16 cellular contexts compared by ENCODE assay signal in the genomic region with DNA sequence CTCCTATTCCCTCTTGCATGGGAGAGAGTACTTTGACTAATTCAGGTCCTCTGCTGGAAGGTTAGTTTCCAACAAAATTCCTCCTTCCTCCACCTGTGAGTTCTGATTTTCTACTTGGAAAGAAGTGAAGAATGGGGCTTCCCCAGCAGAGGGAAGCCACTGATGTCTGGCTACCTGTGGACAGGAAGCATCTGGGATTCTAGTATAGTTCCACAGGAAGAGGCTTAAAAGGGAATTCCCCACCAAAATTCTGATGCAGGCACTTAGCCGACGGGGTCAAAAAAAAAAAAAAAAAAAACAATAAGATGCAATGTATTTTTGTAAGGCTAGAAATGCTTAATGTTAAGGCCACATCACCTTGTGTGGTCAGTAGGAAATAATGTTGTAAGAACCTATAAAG. TPM values are rescaled to one million over a fixed set of nuclear protein-coding genes. Genes with fewer than 3 reads are reported as not detected.
DNase-seq lines count a peak whose midpoint lies in the region; TF ChIP-seq lines count a peak whose summit lies in the region.
"Had no signal": no experiment of that assay in that cellular context is flagged by ENCODE, and none has a peak within 500 bp of the region (broad histone marks: within the 10 kb centered on the region; RNA-seq: fewer than 3 reads in every experiment).

No MANE protein-coding gene starts in this region.

- H3K9me3 ChIP-seq in breast epithelium (no peaks in the 10 kb centered on the region), mesodermal cell (ENCODE audit: control insufficient read depth, low read length) (no peaks in the 10 kb centered on the region), tibial nerve (no peaks in the 10 kb centered on the region)

- H3K27me3 ChIP-seq in breast epithelium (no peaks in the 10 kb centered on the region), tibial nerve (no peaks in the 10 kb centered on the region)
- H3K27me3 ChIP-seq: MG63 had no signal

- H3K36me3 ChIP-seq in breast epithelium (no peaks in the 10 kb centered on the region), mesodermal cell (ENCODE audit: control insufficient read depth, insufficient read depth, low read length) (peaks cover 68% of the 10 kb centered on the region), tibial nerve (peaks cover 0 to 32% (median 0%) of the 10 kb centered on the region in 3 donors)

- no peaks in the 10 kb centered on the region for H3K27me3 Mint-ChIP-seq in activated naive CD4-positive, alpha-beta T cell treated with anti-CD3 and anti-CD28 coated beads, Interleukin-2, amount 50 U/mL, for 24 hours
- no peaks in the 10 kb centered on the region for H3K27me3 Mint-ChIP-seq in activated naive CD4-positive, alpha-beta T cell treated with anti-CD3 and anti-CD28 coated beads for 36 hours (ENCODE audit: low read depth)

- WGBS in mesodermal cell (ENCODE audit: insufficient coverage in 2 of 2), 2 experiments, result no CpG with 5 or more reads among the region's 2 CpGs
- WGBS in tibial nerve, 2 donors, result 24 to 26% methylated on average over 2 of the region's 2 CpGs

- H3K4me1 Mint-ChIP-seq in activated naive CD4-positive, alpha-beta T cell treated with anti-CD3 and anti-CD28 coated beads, Interleukin-2, amount 50 U/mL, for 24 hours, result peaks cover 46% of the 10 kb centered on the region
- peaks cover 32% of the 10 kb centered on the region for H3K4me1 Mint-ChIP-seq in activated naive CD4-positive, alpha-beta T cell treated with anti-CD3 and anti-CD28 coated beads for 36 hours (ENCODE audit: low read depth)

- TF ChIP-seq CTCF in breast epithelium (IDR thresholded peaks at IDR 0.05), result no peak
- no peak for TF ChIP-seq CTCF in tibial nerve (IDR thresholded peaks at IDR 0.05)

- DNase-seq in activated naive CD4-positive, alpha-beta T cell treated with anti-CD3 and anti-CD28 coated beads for 36 hours, result no peak
- DNase-seq in breast epithelium (ENCODE audit: low spot score in 2 of 2), result no peak
- no peak for DNase-seq in tibial nerve (ENCODE audit: low spot score in 2 of 2)
- DNase-seq in H4 (ENCODE audit: low spot score), result no peak
- DNase-seq in T-helper 2 cell, result no peak
- DNase-seq in activated CD8-positive, alpha-beta memory T cell treated with anti-CD3 and anti-CD28 coated beads for 24 hours, result no peak
- DNase-seq: activated CD4-positive, alpha-beta T cell treated with anti-CD3 and anti-CD28 coated beads for 48 hours; left colon; MG63; NCI-H446; SIG-M5; stimulated activated CD4-positive, alpha-beta T cell treated with anti-CD3 and anti-CD28 coated beads, Interleukin-12 subunit alpha, Interleukin-12 subunit beta, amount 100 ng/mL, for 4 hours; stimulated activated naive CD4-positive, alpha-beta T cell had no signal

- TF ChIP-seq EP300 in tibial nerve (IDR thresholded peaks at IDR 0.05), result no peak

- H3K27ac ChIP-seq in breast epithelium (peak overlapping the region; percentile 77 to 92), mesodermal cell (ENCODE audit: low read depth, low read length, severe bottlenecking) (peak overlapping the region; percentile 94), tibial nerve (peak overlapping the region in 3 of 4 donors; percentile 51 to 88 (median 79))

- peak overlapping the region; percentile 74 for H3K27ac Mint-ChIP-seq in activated naive CD4-positive, alpha-beta T cell treated with anti-CD3 and anti-CD28 coated beads, Interleukin-2, amount 50 U/mL, for 24 hours
- no peak overlapping the region for H3K27ac Mint-ChIP-seq in activated naive CD4-positive, alpha-beta T cell treated with anti-CD3 and anti-CD28 coated beads for 36 hours

- H3K9me3 Mint-ChIP-seq in activated naive CD4-positive, alpha-beta T cell treated with anti-CD3 and anti-CD28 coated beads, Interleukin-2, amount 50 U/mL, for 24 hours, result no peaks in the 10 kb centered on the region
- no peaks in the 10 kb centered on the region for H3K9me3 Mint-ChIP-seq in activated naive CD4-positive, alpha-beta T cell treated with anti-CD3 and anti-CD28 coated beads for 36 hours

- peaks cover 27% of the 10 kb centered on the region for H3K36me3 Mint-ChIP-seq in activated naive CD4-positive, alpha-beta T cell treated with anti-CD3 and anti-CD28 coated beads, Interleukin-2, amount 50 U/mL, for 24 hours
- peaks cover 62% of the 10 kb centered on the region for H3K36me3 Mint-ChIP-seq in activated naive CD4-positive, alpha-beta T cell treated with anti-CD3 and anti-CD28 coated beads for 36 hours (ENCODE audit: low read depth)

- H3K4me1 ChIP-seq in breast epithelium (peaks cover 0 to 16% of the 10 kb centered on the region in 2 donors), mesodermal cell (ENCODE audit: control insufficient read depth, insufficient read depth, low read length, poor library complexity, severe bottlenecking) (peaks cover 74% of the 10 kb centered on the region), tibial nerve (peaks cover 3 to 66% (median 38%) of the 10 kb centered on the region in 4 donors)

- H3K4me3 Mint-ChIP-seq in activated naive CD4-positive, alpha-beta T cell treated with anti-CD3 and anti-CD28 coated beads, Interleukin-2, amount 50 U/mL, for 24 hours, result no peak overlapping the region
- no peak overlapping the region for H3K4me3 Mint-ChIP-seq in activated naive CD4-positive, alpha-beta T cell treated with anti-CD3 and anti-CD28 coated beads for 36 hours

- H3K4me3 ChIP-seq in breast epithelium (no peak overlapping the region), mesodermal cell (ENCODE audit: extremely low read depth, insufficient read depth, low read length, poor library complexity, severe bottlenecking) (no peak overlapping the region), tibial nerve (no peak overlapping the region)
- H3K4me3 ChIP-seq: MG63 had no signal

- intact Hi-C loops in activated naive CD4-positive, alpha-beta T cell treated with anti-CD3 and anti-CD28 coated beads for 36 hours (cut with micrococcal nuclease), result loop anchor here (5.0 to 10.0 kb wide), 2 partner anchors 95 to 438 kb away; a partner anchor contains a TSS
- intact Hi-C loops in breast epithelium (cut with DNase I; ENCODE audit: low total_unique reads), result no loop called here

- CTCF ChIA-PET in activated naive CD4-positive, alpha-beta T cell treated with anti-CD3 and anti-CD28 coated beads for 36 hours (lab: Charles Lee), result interaction anchor here (1.0 to 7.5 kb wide), 12 partner anchors 9 to 439 kb away, joined by 3 to 96 read pairs (median 5); a partner anchor contains a TSS

- TF ChIP-seq POLR2A in breast epithelium (IDR thresholded peaks at IDR 0.05), result no peak
- TF ChIP-seq POLR2A in tibial nerve (IDR thresholded peaks at IDR 0.05), result no peak

RNA-seq across cellular contexts. Expression of a gene that starts 33.4 kb away (rescaled TPM):
- total RNA-seq in activated naive CD4-positive, alpha-beta T cell treated with anti-CD3 and anti-CD28 coated beads for 36 hours, result not detected
- 1 to 10 TPM; 2.1 to 3.5 (median 3.3) TPM for total RNA-seq in breast epithelium
- 5.4 TPM for polyA plus RNA-seq in mesodermal cell (2013, experiment 1 of 2)
- 5.2 TPM for polyA plus RNA-seq in mesodermal cell (2013, experiment 2 of 2)
- total RNA-seq in tibial nerve, result 1 to 10 TPM; 3.1 to 5.9 (median 3.8) TPM
- total RNA-seq in H4 (2014; rRNA removed; shearing (Covaris generic)), result 0.06 and 0.18 TPM in 2 replicates

RNA-seq across cellular contexts. Expression of a gene that starts 37.5 kb away (rescaled TPM):
- total RNA-seq in activated naive CD4-positive, alpha-beta T cell treated with anti-CD3 and anti-CD28 coated beads for 36 hours, result not detected
- total RNA-seq in breast epithelium (1 to 10 TPM; 2.6 to 6.2 (median 6.0) TPM), tibial nerve (10 to 100 TPM in 1 of 4 donors, 1 to 10 TPM in 3; 3.3 to 11.7 (median 5.1) TPM)
- polyA plus RNA-seq in mesodermal cell (2013, experiment 1 of 2), result 23.1 TPM
- 20.8 TPM for polyA plus RNA-seq in mesodermal cell (2013, experiment 2 of 2)
- 0.10 TPM in 1 of 2 replicates, not detected in the other for total RNA-seq in H4 (2014; rRNA removed; shearing (Covaris generic))
- total RNA-seq: G401 had no signal

RNA-seq across cellular contexts. Expression of a gene that starts 46.5 kb away (rescaled TPM):
- total RNA-seq in activated naive CD4-positive, alpha-beta T cell treated with anti-CD3 and anti-CD28 coated beads for 36 hours, result under 1 TPM; 0.12 to 0.17 TPM
- 10 to 100 TPM; 29.6 to 41.6 (median 35.1) TPM for total RNA-seq in breast epithelium
- 115 TPM for polyA plus RNA-seq in mesodermal cell (2013, experiment 1 of 2)
- polyA plus RNA-seq in mesodermal cell (2013, experiment 2 of 2), result 92.6 TPM
- total RNA-seq in tibial nerve, result 10 to 100 TPM; 40.4 to 77.7 (median 56.3) TPM
- total RNA-seq in H4 (2014; rRNA removed; shearing (Covaris generic)), result 50.8 and 61.5 TPM in 2 replicates

Comparison
In these comparisons a context has a peak if more than half of its experiments do, and no peak if none do; other contexts are left out.
1. RNA of a gene that starts 46.5 kb away (total RNA-seq): 40.4 to 77.7 TPM in tibial nerve, 50.8 to 61.5 TPM in H4 and 29.6 to 41.6 TPM in breast epithelium; 0.12 to 0.17 TPM in activated naive CD4-positive, alpha-beta T cell treated with anti-CD3 and anti-CD28 coated beads for 36 hours; every median in the first group is over 10 times any median in the second.
2. Peak in every context shown above with its lines, with median percentiles within 50 percentile points of each other: H3K27ac ChIP-seq.